22 cellular contexts compared by ENCODE assay signal in the genomic region with DNA sequence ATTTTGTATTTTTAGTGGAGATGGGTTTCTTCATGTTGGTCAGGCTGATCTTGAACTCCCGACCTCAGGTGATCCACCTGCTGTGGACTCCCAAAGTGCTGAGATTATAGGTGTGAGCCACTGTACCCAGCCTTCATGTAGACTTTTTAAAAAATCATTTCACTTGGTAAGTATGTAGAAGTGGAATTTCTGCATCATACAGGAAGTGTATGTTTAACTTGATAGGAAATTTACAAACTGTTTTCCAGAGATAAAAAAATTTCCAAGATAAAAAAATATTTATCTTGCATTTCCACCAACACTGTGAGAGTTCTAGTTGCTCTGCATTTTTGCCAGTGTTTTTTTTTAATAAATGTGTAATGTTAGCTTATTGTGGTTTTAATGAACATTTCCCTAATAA.
"Had no signal": no experiment of that assay in that cellular context is flagged by ENCODE, and none has a peak within 500 bp of the region (broad histone marks: within the 10 kb centered on the region; RNA-seq: fewer than 3 reads in every experiment).

No MANE protein-coding gene starts in this region.

- H3K27ac ChIP-seq: left ventricle myocardium inferior, ovary, right atrium auricular region, right lobe of liver, tibial nerve, upper lobe of left lung, vagina had no signal

- ATAC-seq: mucosa of descending colon; naive thymus-derived CD4-positive, alpha-beta T cell; natural killer cell treated with Interleukin-12 subunit alpha and Interleukin-12 subunit beta and Interleukin-15 and Interleukin-18, amount 100 ng/mL, for 72 hours; right lobe of liver; stimulated activated memory B cell treated with anti-CD40 and anti-IgM and Interleukin-4, amounts not matched to agents 10 μg/mL and 1 μg/mL and 100 μg/mL, for 72 hours; stimulated activated naive CD8-positive, alpha-beta T cell treated with anti-CD3 and anti-CD28 coated beads, Interleukin-15, amount 100 ng/mL, for 72 hours had no signal

- H3K27me3 ChIP-seq: ovary, right atrium auricular region, right lobe of liver, tibial nerve, upper lobe of left lung, vagina had no signal

- DNase-seq: islet precursor cell; left ventricle myocardium inferior; midbrain; mucosa of descending colon; naive thymus-derived CD4-positive, alpha-beta T cell; ovary; right lobe of liver; stimulated activated CD4-positive, alpha-beta T cell treated with anti-CD3 and anti-CD28 coated beads, Interleukin-1b, Interleukin-23, amount 100 ng/mL, for 48 hours; stimulated activated CD4-positive, alpha-beta T cell treated with anti-CD3 and anti-CD28 coated beads, Interleukin-2, amount 100 ng/mL, for 48 hours; stimulated activated CD4-positive, alpha-beta T cell treated with anti-CD3 and anti-CD28 coated beads, Interleukin-4, amount 100 ng/mL, for 4 hours; stimulated activated CD8-positive, alpha-beta memory T cell treated with anti-CD3 and anti-CD28 coated beads, Interleukin-4, amount 100 ng/mL, for 48 hours; stimulated activated naive CD4-positive, alpha-beta T cell treated with Interleukin-2 at 50 U/mL for 16 hours; stimulated activated naive CD8-positive, alpha-beta T cell treated with anti-CD3 and anti-CD28 coated beads, Interleukin-15, amount 100 ng/mL, for 72 hours; substantia nigra; upper lobe of left lung had no signal

- H3K4me2 ChIP-seq: smooth muscle cell had no signal

- H3K36me3 ChIP-seq: left ventricle myocardium inferior, ovary, right atrium auricular region, right lobe of liver, tibial nerve, upper lobe of left lung, vagina had no signal

- H3K4me3 ChIP-seq: left ventricle myocardium inferior, lung, mucosa of descending colon, ovary, right atrium auricular region, right lobe of liver, smooth muscle cell, tibial nerve, upper lobe of left lung, vagina had no signal

- H3K9me3 ChIP-seq: mucosa of descending colon, right lobe of liver, upper lobe of left lung, vagina had no signal

- H3K4me1 ChIP-seq: left ventricle myocardium inferior, right atrium auricular region, right lobe of liver, tibial nerve, vagina had no signal
